Comparison of ENCODE assay signal across 23 cellular contexts in the genomic region with DNA sequence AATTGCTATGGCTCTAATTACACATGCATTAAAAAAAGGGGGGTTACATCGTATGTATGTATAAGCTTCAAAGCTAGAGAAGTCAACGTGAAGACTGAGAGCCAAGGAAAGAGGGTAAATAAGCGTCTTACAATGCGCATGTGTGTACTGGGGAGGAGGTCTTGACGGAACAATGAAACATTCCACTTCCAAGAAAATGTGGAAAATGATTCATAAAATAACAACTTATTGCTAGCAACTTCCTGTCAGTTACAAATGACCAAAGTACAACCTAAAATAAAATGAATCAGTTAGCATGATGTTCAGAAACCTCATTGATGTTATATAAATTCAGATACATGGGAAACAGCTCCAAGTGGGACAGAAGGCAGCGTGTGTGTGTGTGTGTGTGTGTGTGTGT.
DNase-seq lines count a peak whose midpoint lies in the region; ATAC-seq, FAIRE-seq and TF ChIP-seq lines count a peak whose summit lies in the region.
"Had no signal": no experiment of that assay in that cellular context is flagged by ENCODE, and none has a peak within 500 bp of the region (broad histone marks: within the 10 kb centered on the region; RNA-seq: fewer than 3 reads in every experiment).

No MANE protein-coding gene starts in this region.

- H3K27ac ChIP-seq in osteoblast (ENCODE audit: low read depth, low read length), result peak overlapping the region; percentile 50
- H3K27ac ChIP-seq: epithelial cell of prostate, gastrocnemius medialis, thyroid gland had no signal

- no peaks in the 10 kb centered on the region for H3K27me3 Mint-ChIP-seq in chondrocyte (ENCODE audit: low read depth)
- H3K27me3 Mint-ChIP-seq: activated B cell treated with CpG ODN at 0.5 μM for 24 hours; naive thymus-derived CD8-positive, alpha-beta T cell had no signal

- peaks cover 12% of the 10 kb centered on the region for H3K4me1 ChIP-seq in osteoblast (ENCODE audit: insufficient read depth, low read length)

- peaks cover 48% of the 10 kb centered on the region for H3K4me1 Mint-ChIP-seq in chondrocyte (ENCODE audit: low read depth)

- H3K4me3 Mint-ChIP-seq in chondrocyte (ENCODE audit: unreplicated experiment), result no peak overlapping the region
- H3K4me3 Mint-ChIP-seq: activated B cell treated with CpG ODN at 0.5 μM for 24 hours; activated T-cell treated with anti-CD3 and anti-CD28 coated beads, Interleukin-2, amount 50 U/mL, for 4 hours; naive thymus-derived CD8-positive, alpha-beta T cell had no signal

- H4K20me1 ChIP-seq in osteoblast (ENCODE audit: insufficient read depth, low read length), result peaks cover 4% of the 10 kb centered on the region

- no peaks in the 10 kb centered on the region for H3K27me3 ChIP-seq in osteoblast (ENCODE audit: insufficient read depth, low read length)
- H3K27me3 ChIP-seq: gastrocnemius medialis, thyroid gland had no signal

- H3K36me3 Mint-ChIP-seq in chondrocyte (ENCODE audit: low read depth), result peaks cover 2% of the 10 kb centered on the region

- H3K36me3 ChIP-seq in osteoblast (ENCODE audit: insufficient read depth, low read length), result peaks cover 7% of the 10 kb centered on the region
- H3K36me3 ChIP-seq: gastrocnemius medialis, thyroid gland had no signal

- TF ChIP-seq CTCF in chondrocyte (IDR thresholded peaks at IDR 0.05) (no peak), osteoblast (IDR thresholded peaks at IDR 0.05; ENCODE audit: extremely low read depth, low read depth, low read length) (no peak)

- H2AFZ ChIP-seq in osteoblast (ENCODE audit: low read length), result peak overlapping the region; percentile 45

- peak; percentile 50 for DNase-seq in EL
- peak; percentile 34 for DNase-seq in RCC 7860 (ENCODE audit: low spot score)
- no peak for DNase-seq in chondrocyte (ENCODE audit: low spot score)
- DNase-seq in osteoblast (ENCODE audit: insufficient read length, low spot score, missing footprints), result peak; percentile 92
- DNase-seq in activated gamma-delta T cell treated with Interleukin-2 at 50 U/mL for 16 hours, result no peak
- no peak for DNase-seq in central memory CD4-positive, alpha-beta T cell
- DNase-seq: activated B cell treated with CpG ODN at 0.5 μM for 24 hours; activated naive CD4-positive, alpha-beta T cell treated with anti-CD3 and anti-CD28 coated beads, Interleukin-2, amount 50 U/mL, for 16 hours; activated T-cell treated with anti-CD3 and anti-CD28 coated beads, Interleukin-2, amount 50 U/mL, for 4 hours; AML-193; aorta; DMS79 treated with DMSO at 0.1 percent for 48 hours; gastrocnemius medialis; mesenchymal stem cell; naive thymus-derived CD8-positive, alpha-beta T cell; NCI-H1105; NCI-H2081; NK-92 treated with Interleukin-12 subunit alpha and Interleukin-12 subunit beta, amount 100 ng/mL, for 24 hours; stimulated activated CD4-positive, alpha-beta T cell treated with anti-CD3 and anti-CD28 coated beads, Interleukin-2, amount 100 ng/mL, for 24 hours; stimulated activated naive CD4-positive, alpha-beta T cell treated with Interleukin-2 at 50 U/mL for 16 hours; thyroid gland had no signal

- H3K4me3 ChIP-seq in osteoblast (ENCODE audit: insufficient read depth, low read length), result no peak overlapping the region
- H3K4me3 ChIP-seq: gastrocnemius medialis, thyroid gland had no signal

- ATAC-seq in GM18873 (IDR thresholded peaks at IDR 0.05; ENCODE audit: low FRiP score, unreplicated experiment), result no peak
- ATAC-seq: activated T-cell treated with anti-CD3 and anti-CD28 coated beads, Interleukin-2, amount 50 U/mL, for 4 hours; gastrocnemius medialis; naive thymus-derived CD8-positive, alpha-beta T cell had no signal

- H3K4me2 ChIP-seq in osteoblast (ENCODE audit: insufficient read depth, low read length), result peak overlapping the region; percentile 57

- peaks cover 93% of the 10 kb centered on the region for H3K79me2 ChIP-seq in osteoblast (ENCODE audit: insufficient read depth, low read length)

- no peak for FAIRE-seq in RCC 7860 (lab: Jason Lieb, UNC)

- H3K9me3 ChIP-seq in osteoblast (ENCODE audit: low read depth, low read length), result no peaks in the 10 kb centered on the region
- H3K9me3 ChIP-seq: gastrocnemius medialis, thyroid gland had no signal

- no peaks in the 10 kb centered on the region for H3K9me3 Mint-ChIP-seq in chondrocyte (ENCODE audit: low read depth)
- H3K9me3 Mint-ChIP-seq: activated B cell treated with CpG ODN at 0.5 μM for 24 hours; activated T-cell treated with anti-CD3 and anti-CD28 coated beads, Interleukin-2, amount 50 U/mL, for 4 hours had no signal

- H3K27ac Mint-ChIP-seq in chondrocyte (ENCODE audit: unreplicated experiment), result peak overlapping the region; percentile 80
- H3K27ac Mint-ChIP-seq: activated B cell treated with CpG ODN at 0.5 μM for 24 hours had no signal

Comparison
In these comparisons a context has a peak if more than half of its experiments do, and no peak if none do; other contexts are left out.
1. DNase-seq: peak in EL (single experiment), RCC 7860 (single experiment) and osteoblast (single experiment); none in chondrocyte (single experiment), activated gamma-delta T cell treated with Interleukin-2 at 50 U/mL for 16 hours (single experiment) and central memory CD4-positive, alpha-beta T cell (single experiment).